Comparison of ENCODE assay signal across 12 cellular contexts in genomic region chr14:91371990-91372375, GRCh38. TPM values are rescaled to one million over a fixed set of nuclear protein-coding genes. Genes with fewer than 3 reads are reported as not detected.
A peak's percentile ranks its signal among the peaks of the same experiment; 100 is the strongest.
DNase-seq lines count a peak whose midpoint lies in the region; ATAC-seq and TF ChIP-seq lines count a peak whose summit lies in the region.
"Had no signal": no experiment of that assay in that cellular context is flagged by ENCODE, and none has a peak within 500 bp of the region (broad histone marks: within the 10 kb centered on the region; RNA-seq: fewer than 3 reads in every experiment).

No MANE protein-coding gene starts in this region.

- no peak for TF ChIP-seq CTCF in GM12875 (IDR thresholded peaks at IDR 0.05; ENCODE audit: borderline replicate concordance, insufficient read depth, low read depth, low read length)
- TF ChIP-seq CTCF in Peyer's patch (IDR thresholded peaks at IDR 0.05), result no peak
- TF ChIP-seq CTCF in chondrocyte (IDR thresholded peaks at IDR 0.05), result no peak

- peak overlapping the region; percentile 78 to 86 (median 86) for H3K4me3 Mint-ChIP-seq in CD4-positive, CD25-positive, alpha-beta regulatory T cell
- H3K4me3 Mint-ChIP-seq in activated T-helper 2 cell treated with anti-CD3 and anti-CD28 coated beads, Interferon-gamma antibody, Interleukin-2, Interleukin-4, amounts not matched to agents 10 μg/mL and 5 μg/mL and 100 μg/mL, durations not matched to agents 14 hours and 24 hours and 36 hours (ENCODE audit: low read depth), result peak overlapping the region; percentile 74
- H3K4me3 Mint-ChIP-seq in naive B cell (peak overlapping the region in 5 of 8 donors; percentile 29 to 76 (median 68)), chondrocyte (ENCODE audit: unreplicated experiment) (no peak overlapping the region)
- H3K4me3 Mint-ChIP-seq: endodermal cell had no signal

- H3K9me3 ChIP-seq in CD4-positive, CD25-positive, alpha-beta regulatory T cell (ENCODE audit: control insufficient read depth in 2 of 2, low read length in 2 of 2), result no peaks in the 10 kb centered on the region
- H3K9me3 ChIP-seq in Peyer's patch, result no peaks in the 10 kb centered on the region

- no peaks in the 10 kb centered on the region for H3K9me3 Mint-ChIP-seq in CD4-positive, CD25-positive, alpha-beta regulatory T cell
- H3K9me3 Mint-ChIP-seq in activated T-helper 2 cell treated with anti-CD3 and anti-CD28 coated beads, Interferon-gamma antibody, Interleukin-2, Interleukin-4, amounts not matched to agents 10 μg/mL and 5 μg/mL and 100 μg/mL, durations not matched to agents 14 hours and 24 hours and 36 hours, result no peaks in the 10 kb centered on the region
- H3K9me3 Mint-ChIP-seq in naive B cell (no peaks in the 10 kb centered on the region), chondrocyte (ENCODE audit: low read depth) (no peaks in the 10 kb centered on the region)
- H3K9me3 Mint-ChIP-seq: endodermal cell had no signal

- DNase-seq in CD4-positive, CD25-positive, alpha-beta regulatory T cell, result no peak
- DNase-seq in activated T-helper 2 cell treated with anti-CD3 and anti-CD28 coated beads, Interferon-gamma antibody, Interleukin-2, Interleukin-4, amounts not matched to agents 10 μg/mL and 5 μg/mL and 100 μg/mL, durations not matched to agents 14 hours and 24 hours and 36 hours (ENCODE audit: low spot score), result no peak
- DNase-seq in naive B cell (no peak), NCI-H1930 (lab: John Stamatoyannopoulos, UW) (no peak), Peyer's patch (no peak), chondrocyte (ENCODE audit: low spot score) (no peak)
- DNase-seq in stimulated activated CD4-positive, alpha-beta T cell treated with anti-CD3 and anti-CD28 coated beads, Interleukin-2, amount 100 ng/mL, for 24 hours, result no peak
- DNase-seq: endodermal cell, islet precursor cell, MV-4-11, PC-3 had no signal

- H3K27ac Mint-ChIP-seq in CD4-positive, CD25-positive, alpha-beta regulatory T cell, result peak overlapping the region in 2 of 3 donors; percentile 55 to 93
- H3K27ac Mint-ChIP-seq in activated T-helper 2 cell treated with anti-CD3 and anti-CD28 coated beads, Interferon-gamma antibody, Interleukin-2, Interleukin-4, amounts not matched to agents 10 μg/mL and 5 μg/mL and 100 μg/mL, durations not matched to agents 14 hours and 24 hours and 36 hours, result peak overlapping the region; percentile 95
- H3K27ac Mint-ChIP-seq in naive B cell (peak overlapping the region in 3 of 6 donors; percentile 82 to 99 (median 96)), chondrocyte (ENCODE audit: unreplicated experiment) (no peak overlapping the region)
- H3K27ac Mint-ChIP-seq: endodermal cell had no signal

- no peaks in the 10 kb centered on the region for H3K27me3 ChIP-seq in CD4-positive, CD25-positive, alpha-beta regulatory T cell (ENCODE audit: control insufficient read depth, insufficient read depth, low read length)
- no peaks in the 10 kb centered on the region for H3K27me3 ChIP-seq in Peyer's patch

- peak overlapping the region; percentile 21 for H3K4me3 ChIP-seq in CD4-positive, CD25-positive, alpha-beta regulatory T cell (ENCODE audit: low read depth, low read length)
- H3K4me3 ChIP-seq in GM12875 (ENCODE audit: low read depth, low read length), result peak overlapping the region; percentile 27
- H3K4me3 ChIP-seq in Peyer's patch, result no peak overlapping the region

- peaks cover 21 to 99% (median 73%) of the 10 kb centered on the region in 4 donors for H3K4me1 Mint-ChIP-seq in CD4-positive, CD25-positive, alpha-beta regulatory T cell
- H3K4me1 Mint-ChIP-seq in activated T-helper 2 cell treated with anti-CD3 and anti-CD28 coated beads, Interferon-gamma antibody, Interleukin-2, Interleukin-4, amounts not matched to agents 10 μg/mL and 5 μg/mL and 100 μg/mL, durations not matched to agents 14 hours and 24 hours and 36 hours (ENCODE audit: low read depth), result peaks cover 92% of the 10 kb centered on the region
- H3K4me1 Mint-ChIP-seq in naive B cell, result peaks cover 77 to 94% (median 94%) of the 10 kb centered on the region in 3 donors
- H3K4me1 Mint-ChIP-seq in chondrocyte (ENCODE audit: low read depth), result peaks cover 54% of the 10 kb centered on the region

- peaks cover 12% of the 10 kb centered on the region for H3K36me3 ChIP-seq in CD4-positive, CD25-positive, alpha-beta regulatory T cell (ENCODE audit: control insufficient read depth, insufficient read depth, low read length)
- H3K36me3 ChIP-seq in Peyer's patch, result no peaks in the 10 kb centered on the region

- no peak for ATAC-seq in CD4-positive, CD25-positive, alpha-beta regulatory T cell (ENCODE audit: low read depth in 2 of 2)
- ATAC-seq in naive B cell (ENCODE audit: low read depth in 2 of 2), result no peak
- ATAC-seq: PC-3 had no signal

- H3K36me3 Mint-ChIP-seq in CD4-positive, CD25-positive, alpha-beta regulatory T cell, result peaks cover 5% of the 10 kb centered on the region
- H3K36me3 Mint-ChIP-seq in activated T-helper 2 cell treated with anti-CD3 and anti-CD28 coated beads, Interferon-gamma antibody, Interleukin-2, Interleukin-4, amounts not matched to agents 10 μg/mL and 5 μg/mL and 100 μg/mL, durations not matched to agents 14 hours and 24 hours and 36 hours (ENCODE audit: low read depth), result peaks cover 31% of the 10 kb centered on the region
- H3K36me3 Mint-ChIP-seq in naive B cell, result no peaks in the 10 kb centered on the region
- no peaks in the 10 kb centered on the region for H3K36me3 Mint-ChIP-seq in chondrocyte (ENCODE audit: low read depth)

- H3K27me3 Mint-ChIP-seq in CD4-positive, CD25-positive, alpha-beta regulatory T cell, result no peaks in the 10 kb centered on the region
- no peaks in the 10 kb centered on the region for H3K27me3 Mint-ChIP-seq in activated T-helper 2 cell treated with anti-CD3 and anti-CD28 coated beads, Interferon-gamma antibody, Interleukin-2, Interleukin-4, amounts not matched to agents 10 μg/mL and 5 μg/mL and 100 μg/mL, durations not matched to agents 14 hours and 24 hours and 36 hours (ENCODE audit: low read depth)
- H3K27me3 Mint-ChIP-seq in naive B cell, result no peaks in the 10 kb centered on the region
- peaks cover 3% of the 10 kb centered on the region for H3K27me3 Mint-ChIP-seq in chondrocyte (ENCODE audit: low read depth)

- TF ChIP-seq POLR2A in Peyer's patch (IDR thresholded peaks at IDR 0.05), result no peak

- peak overlapping the region; percentile 92 for H3K27ac ChIP-seq in CD4-positive, CD25-positive, alpha-beta regulatory T cell (ENCODE audit: insufficient read depth, low read length, poor library complexity, severe bottlenecking)
- H3K27ac ChIP-seq in Peyer's patch, result peak overlapping the region in 2 of 4 donors; percentile 60 to 79

- intact Hi-C loops in activated T-helper 2 cell treated with anti-CD3 and anti-CD28 coated beads, Interferon-gamma antibody, Interleukin-2, Interleukin-4, amounts not matched to agents 10 μg/mL and 5 μg/mL and 100 μg/mL, durations not matched to agents 14 hours and 24 hours and 36 hours (cut with micrococcal nuclease), result loop anchor here (2.0 to 5.0 kb wide), 4 partner anchors 25 to 310 kb away; partner anchors contain the start of gene RPS6KA5

- H3K4me1 ChIP-seq in CD4-positive, CD25-positive, alpha-beta regulatory T cell (ENCODE audit: control insufficient read depth, insufficient read depth, low read length, poor library complexity, severe bottlenecking), result peaks cover 98% of the 10 kb centered on the region
- H3K4me1 ChIP-seq in Peyer's patch, result peaks cover 5 to 61% (median 54%) of the 10 kb centered on the region in 4 donors

RNA-seq across cellular contexts. Expression of gene CCDC88C, which starts 45.6 kb away (rescaled TPM):
- 466 TPM for total RNA-seq in CD4-positive, CD25-positive, alpha-beta regulatory T cell
- 10 to 100 TPM; 25.9 to 35.6 (median 31.0) TPM for polyA plus RNA-seq in CD4-positive, CD25-positive, alpha-beta regulatory T cell
- total RNA-seq in activated T-helper 2 cell treated with anti-CD3 and anti-CD28 coated beads, Interferon-gamma antibody, Interleukin-2, Interleukin-4, amounts not matched to agents 10 μg/mL and 5 μg/mL and 100 μg/mL, durations not matched to agents 14 hours and 24 hours and 36 hours, result 95.3 and 100 TPM in 2 replicates
- 10 to 100 TPM; 13.5 to 35.0 (median 15.8) TPM for polyA plus RNA-seq in naive B cell (ENCODE audit: low read depth in 6 of 6)
- total RNA-seq in Peyer's patch (100 to 1,000 TPM in 1 of 4 donors, 10 to 100 TPM in 3; 18.9 to 189 (median 77.2) TPM), chondrocyte (1.1 to 3.6 TPM (median 2.3 TPM) in 3 replicates)

Comparison
In these comparisons a context has a peak if more than half of its experiments do, and no peak if none do; other contexts are left out.
1. H3K4me3 ChIP-seq: peak in CD4-positive, CD25-positive, alpha-beta regulatory T cell (single experiment) and GM12875 (single experiment); none in Peyer's patch (0 of 4).